14 cellular contexts compared by ENCODE assay signal in genomic region chr2:235458839-235459273, GRCh38. TPM values are rescaled to one million over a fixed set of nuclear protein-coding genes. Genes with fewer than 3 reads are reported as not detected.
DNase-seq lines count a peak whose midpoint lies in the region; ATAC-seq, FAIRE-seq and TF ChIP-seq lines count a peak whose summit lies in the region.
"Had no signal": no experiment of that assay in that cellular context is flagged by ENCODE, and none has a peak within 500 bp of the region (broad histone marks: within the 10 kb centered on the region; RNA-seq: fewer than 3 reads in every experiment).

No MANE protein-coding gene starts in this region.

- POLR2A ChIA-PET in A549 (lab: Yijun Ruan, JAX): no interaction called here

- 42% methylated on average over 7 of the region's 7 CpGs for WGBS in A549 (ENCODE audit: missing lambda C conversion rate)

- peaks cover 16% of the 10 kb centered on the region for H3K4me1 ChIP-seq in A549
- H3K4me1 ChIP-seq: BLaER1 had no signal

- TF ChIP-seq POLR2A in A549 (IDR thresholded peaks at IDR 0.05; ENCODE audit: low read length): no peak

- peak; percentile 55 to 72; a peak in 5 of 6 replicates for ATAC-seq in A549
- ATAC-seq in HG03095 (IDR thresholded peaks at IDR 0.05; ENCODE audit: unreplicated experiment): no peak
- ATAC-seq in HG03520 (IDR thresholded peaks at IDR 0.05; ENCODE audit: unreplicated experiment): no peak

- H3K4me2 ChIP-seq in A549: peak overlapping the region; percentile 48
- H3K4me2 ChIP-seq: BLaER1, KMS-11 had no signal

- CTCF ChIA-PET in A549 (lab: Yijun Ruan, JAX): interaction anchor here (2.2 kb wide), 1 partner anchor 93 kb away, joined by 7 read pairs; no protein-coding TSS in a partner anchor

- TF ChIP-seq EP300 in A549 (IDR thresholded peaks at IDR 0.05): no peak

- no peak for TF ChIP-seq RAD21 in A549 (conservative IDR thresholded peaks at IDR 0.05 in 1 of 2, IDR thresholded peaks at IDR 0.05 in 1 of 2)

- TF ChIP-seq CTCF in A549 (IDR thresholded peaks at IDR 0.05): no peak

- H3K9me3 ChIP-seq in A549: no peaks in the 10 kb centered on the region
- H3K9me3 ChIP-seq: heart left ventricle had no signal

- in situ Hi-C loops in SK-MEL-5 (cut with HindIII; ENCODE audit: low pct_unique_long_range_greater_than_20kb, low sequenced_read_pairs): no loop called here
- in situ Hi-C loops in G401 (cut with HindIII; ENCODE audit: low sequenced_read_pairs): no loop called here

- FAIRE-seq in A549 (lab: Jason Lieb, UNC): no peak
- FAIRE-seq: colon had no signal

- peak overlapping the region in 1 of 2 experiments; percentile 71; a peak in 3 of 6 replicates for H3K27ac ChIP-seq in A549
- H3K27ac ChIP-seq: BLaER1, heart left ventricle, KMS-11 had no signal

- no peak overlapping the region for H3K4me3 ChIP-seq in A549
- H3K4me3 ChIP-seq: BLaER1, heart left ventricle had no signal

- DNase-seq in A549 (ENCODE audit: low read depth in 1 of 2, low spot score in 1 of 2): peak in 1 of 2 experiments; percentile 39
- peak; percentile 55 for DNase-seq in HCEC 1CT
- DNase-seq in SK-MEL-5 (ENCODE audit: low read depth, low spot score): peak; percentile 31
- peak; percentile 81 for DNase-seq in islet precursor cell
- no peak for DNase-seq in G401 (ENCODE audit: low spot score)
- no peak for DNase-seq in AG08396 (ENCODE audit: low spot score)
- DNase-seq: activated T-cell treated with anti-CD3 and anti-CD28 coated beads, Interleukin-2, amount 50 U/mL, for 24 hours; T-helper 9 cell had no signal

TF ChIP-seq in A549, 52 proteins besides CTCF, POLR2A, EP300 and RAD21:
- TF ChIP-seq CEBPB (IDR thresholded peaks at IDR 0.05) (peak; percentile 83 to 89), HEYL (CRISPR knock-in tag; IDR thresholded peaks at IDR 0.05) (no peak), MAX (IDR thresholded peaks at IDR 0.05) (no peak), GATA3 (IDR thresholded peaks at IDR 0.05; ENCODE audit: borderline replicate concordance) (no peak), RNF2 (IDR thresholded peaks at IDR 0.05; ENCODE audit: borderline replicate concordance, low read depth) (no peak), MAFK (IDR thresholded peaks at IDR 0.05; ENCODE audit: partially characterized antibody) (no peak), POLR2AphosphoS2 (conservative IDR thresholded peaks at IDR 0.05; ENCODE audit: low read length) (no peak), E2F6 (IDR thresholded peaks at IDR 0.05; ENCODE audit: borderline replicate concordance, low read depth) (no peak), MYC (IDR thresholded peaks at IDR 0.05; ENCODE audit: borderline replicate concordance, low read length) (no peak), RFX5 (IDR thresholded peaks at IDR 0.05) (no peak), SMC3 (IDR thresholded peaks at IDR 0.05) (0 out of 3 replicates have a peak, but pooled peaks have one; percentile 17)

RNA-seq across cellular contexts. Expression of gene AGAP1, which starts 35.0 kb away (rescaled TPM):
- polyA plus RNA-seq in A549 (2011; rRNA removed) (21.9 and 23.9 TPM in 2 replicates), A549 (2017; fragmentation: RNase III; extraction: RNeasy Plus Mini Kit Qiagen cat#74134 plus additional on column Dnase treatment) (19.4 to 20.6 TPM (median 20.2 TPM) in 3 replicates)
- polyA plus RNA-seq in A549 (2012; cell fraction: cytosol; rRNA removed): 25.5 and 30.7 TPM in 2 replicates
- 19.2 and 25.0 TPM in 2 replicates for polyA plus RNA-seq in A549 (2012; cell fraction: nucleus; rRNA removed)
- polyA minus RNA-seq in A549 (2011; rRNA and poly(A)+ RNA removed): 52.7 and 67.8 TPM in 2 replicates
- total RNA-seq in SK-MEL-5 (2014; rRNA removed; shearing (Covaris generic)): 15.8 and 16.4 TPM in 2 replicates
- 21.9 and 26.7 TPM in 2 replicates for polyA plus RNA-seq in SK-MEL-5 (2015; cell fraction: cytosol; rRNA removed)
- polyA plus RNA-seq in SK-MEL-5 (2015; cell fraction: nucleus; rRNA removed): 11.5 and 21.8 TPM in 2 replicates
- total RNA-seq in G401 (2014; rRNA removed; shearing (Covaris generic)): 4.9 and 14.4 TPM in 2 replicates

Comparison
In these comparisons a context has a peak if more than half of its experiments do, and no peak if none do; other contexts are left out.
1. ATAC-seq: peak in A549 (2 of 2); none in HG03095 (single experiment) and HG03520 (single experiment).
2. DNase-seq: peak in HCEC 1CT (single experiment), SK-MEL-5 (single experiment) and islet precursor cell (single experiment); none in G401 (single experiment) and AG08396 (single experiment).